15 cellular contexts compared by ENCODE assay signal in the genomic region with DNA sequence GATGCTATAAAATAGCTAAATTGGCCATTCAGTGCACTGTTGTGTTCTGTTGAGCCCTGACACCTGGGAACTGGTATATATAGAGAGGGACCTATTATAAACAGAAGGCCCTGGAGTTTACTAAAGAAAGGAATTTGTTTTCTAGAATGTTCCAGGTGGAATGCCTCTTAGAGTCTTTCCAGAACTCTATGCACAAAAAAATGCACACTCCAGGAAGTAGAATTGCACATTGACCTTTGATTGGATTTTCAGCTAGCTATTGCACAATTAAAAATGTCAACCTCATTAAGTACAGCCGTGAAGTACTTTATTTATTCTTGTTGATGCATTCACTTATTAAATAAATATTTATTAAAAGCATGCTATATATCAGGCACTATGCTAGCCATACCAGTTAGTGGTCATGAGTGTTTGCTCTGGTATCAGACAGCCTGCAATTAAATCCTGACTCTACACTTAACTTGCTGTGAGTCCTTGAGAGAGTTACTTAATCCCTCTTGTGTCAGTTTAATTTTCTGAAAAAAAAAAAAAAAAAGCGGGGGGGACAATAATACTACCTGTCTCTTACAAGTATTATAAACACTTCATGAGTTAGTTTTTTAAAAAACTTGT. TPM values are rescaled to one million over a fixed set of nuclear protein-coding genes. Genes with fewer than 3 reads are reported as not detected.
DNase-seq lines count a peak whose midpoint lies in the region; ATAC-seq and TF ChIP-seq lines count a peak whose summit lies in the region.
"Had no signal": no experiment of that assay in that cellular context is flagged by ENCODE, and none has a peak within 500 bp of the region (broad histone marks: within the 10 kb centered on the region; RNA-seq: fewer than 3 reads in every experiment).

No MANE protein-coding gene starts in this region.

- no peak overlapping the region for H3K4ac ChIP-seq in IMR-90 (ENCODE audit: low read depth, low read length)

- H3K4me3 ChIP-seq in IMR-90 (ENCODE audit: insufficient read depth, low read depth, low read length) (no peak overlapping the region), esophagus muscularis mucosa (no peak overlapping the region)
- H3K4me3 ChIP-seq: K562 had no signal

- TF ChIP-seq CTCF in IMR-90 (conservative IDR thresholded peaks at IDR 0.05; ENCODE audit: low read depth, low read length) = no peak
- no peak for TF ChIP-seq CTCF in esophagus muscularis mucosa (IDR thresholded peaks at IDR 0.05)

- WGBS in IMR-90 (ENCODE audit: extremely low coverage in 2 of 2, insufficient read length in 1 of 2), 2 experiments = no CpG with 5 or more reads among the region's 2 CpGs
- 65% methylated on average over 2 of the region's 2 CpGs for WGBS in esophagus muscularis mucosa

- no peak for TF ChIP-seq EP300 in esophagus muscularis mucosa (IDR thresholded peaks at IDR 0.05)

- no peak overlapping the region for H3K9ac ChIP-seq in IMR-90 (ENCODE audit: low read depth, low read length)

- peaks cover 9% of the 10 kb centered on the region for H3K4me1 Mint-ChIP-seq in activated naive CD8-positive, alpha-beta T cell treated with anti-CD3 and anti-CD28 coated beads for 36 hours

- no peaks in the 10 kb centered on the region for H3K9me3 ChIP-seq in IMR-90 (ENCODE audit: control insufficient read depth, insufficient read depth, low read length)
- no peaks in the 10 kb centered on the region for H3K9me3 ChIP-seq in esophagus muscularis mucosa

- H3K9me3 Mint-ChIP-seq in activated naive CD8-positive, alpha-beta T cell treated with anti-CD3 and anti-CD28 coated beads for 36 hours = peaks cover 6% of the 10 kb centered on the region
- H3K9me3 Mint-ChIP-seq: T-helper 1 cell treated with Interleukin-12 subunit alpha and Interleukin-12 subunit beta and Interleukin-4 antibody, amounts not matched to agents 30 μg/mL and 1 μg/mL, for 36 hours had no signal

- BruUV-seq in IMR-90 (replicated peaks; lab: Mats Ljungman, UMichigan) = no TSS peak

- no peak overlapping the region for H3K23ac ChIP-seq in IMR-90 (ENCODE audit: low read depth, low read length)

- no peaks in the 10 kb centered on the region for H3K36me3 ChIP-seq in IMR-90 (ENCODE audit: control insufficient read depth, insufficient read depth, low read length)
- no peaks in the 10 kb centered on the region for H3K36me3 ChIP-seq in esophagus muscularis mucosa

- POLR2A ChIA-PET in IMR-90 (lab: Charles Lee; ENCODE audit: unreplicated experiment) = no interaction called here

- H3K27me3 Mint-ChIP-seq in activated naive CD8-positive, alpha-beta T cell treated with anti-CD3 and anti-CD28 coated beads for 36 hours = no peaks in the 10 kb centered on the region
- H3K27me3 Mint-ChIP-seq: CD4-positive, CD25-positive, alpha-beta regulatory T cell had no signal

- DNase-seq in IMR-90 (no peak), NCI-H2029 treated with DMSO at 0.1 percent for 48 hours (lab: John Stamatoyannopoulos, UW) (peak; percentile 25), left colon (no peak), renal cortical epithelial cell (ENCODE audit: low read depth) (peak; percentile 40), esophagus muscularis mucosa (ENCODE audit: extremely low spot score) (no peak), Right ventricle myocardium superior (no peak)
- no peak for DNase-seq in activated naive CD8-positive, alpha-beta T cell treated with anti-CD3 and anti-CD28 coated beads for 36 hours
- DNase-seq: CD4-positive, CD25-positive, alpha-beta regulatory T cell; GOT3; MV-4-11; NCI-H2107; NCI-H446 treated with DMSO at 0.1 percent for 48 hours; SIG-M5 had no signal

- no peak overlapping the region for H2AFZ ChIP-seq in IMR-90 (replicated peaks; ENCODE audit: low read length, poor library complexity)

- TF ChIP-seq RAD21 in IMR-90 (IDR thresholded peaks at IDR 0.05; ENCODE audit: low read length) = no peak

- no peak overlapping the region for H3K4me2 ChIP-seq in IMR-90 (ENCODE audit: low read depth, low read length)

- CTCF ChIA-PET in IMR-90 (lab: Yijun Ruan, JAX) = no interaction called here

- no peaks in the 10 kb centered on the region for H4K20me1 ChIP-seq in IMR-90 (ENCODE audit: insufficient read depth, low read length)

- H2BK20ac ChIP-seq in IMR-90 (ENCODE audit: low read depth, low read length) = no peak overlapping the region

- ATAC-seq in IMR-90 (ENCODE audit: low read depth) (no peak), left colon (peak; percentile 81), Right ventricle myocardium superior (ENCODE audit: poor library complexity) (no peak)
- ATAC-seq: K562 had no signal

- no peak overlapping the region for H2BK15ac ChIP-seq in IMR-90 (ENCODE audit: low read depth, low read length)

- H3K56ac ChIP-seq in IMR-90 (ENCODE audit: extremely low read depth, insufficient read depth, low read length) = no peak overlapping the region

- no peak overlapping the region for H2BK5ac ChIP-seq in IMR-90 (ENCODE audit: low read depth, low read length, poor library complexity, severe bottlenecking)

- dilution Hi-C loops in IMR-90 (cut with HindIII; ENCODE audit: low sequenced_read_pairs, unreplicated experiment) = no loop called here

- H2BK120ac ChIP-seq in IMR-90 (ENCODE audit: low read depth, low read length) = no peak overlapping the region

- TF ChIP-seq POLR2A in IMR-90 (IDR thresholded peaks at IDR 0.05; ENCODE audit: low read depth, low read length) = no peak
- no peak for TF ChIP-seq POLR2A in esophagus muscularis mucosa (IDR thresholded peaks at IDR 0.05; ENCODE audit: low read depth)

- H3K4me1 ChIP-seq in IMR-90 (ENCODE audit: control insufficient read depth, insufficient read depth, low read length) = peaks cover 7% of the 10 kb centered on the region; the same call in 1 of the 2 replicates
- peaks cover 0 to 16% (median 7%) of the 10 kb centered on the region in 4 donors for H3K4me1 ChIP-seq in esophagus muscularis mucosa

- in situ Hi-C loops in IMR-90 (cut with MboI; ENCODE audit: low sequenced_read_pairs) = no loop called here

- no peak overlapping the region for H4K8ac ChIP-seq in IMR-90 (ENCODE audit: low read depth in 2 of 2, low read length in 2 of 2)

- no peaks in the 10 kb centered on the region for H3K9me1 ChIP-seq in IMR-90 (ENCODE audit: insufficient read depth, low read length)

- intact Hi-C loops in IMR-90 (cut with micrococcal nuclease) = no loop called here
- intact Hi-C loops in left colon (cut with DNase I, micrococcal nuclease) = no loop called here
- intact Hi-C loops in esophagus muscularis mucosa (cut with DNase I) = no loop called here
- intact Hi-C loops in Right ventricle myocardium superior (cut with DNase I) = no loop called here

- no peak overlapping the region for H4K91ac ChIP-seq in IMR-90 (ENCODE audit: insufficient read depth, low read depth, low read length)

- H3K36me3 Mint-ChIP-seq in activated naive CD8-positive, alpha-beta T cell treated with anti-CD3 and anti-CD28 coated beads for 36 hours = no peaks in the 10 kb centered on the region
- H3K36me3 Mint-ChIP-seq: CD4-positive, CD25-positive, alpha-beta regulatory T cell had no signal

- H2AK9ac ChIP-seq in IMR-90 (replicated peaks; ENCODE audit: low read depth, low read length, poor library complexity) = no peak overlapping the region

- no peak overlapping the region for H2AK5ac ChIP-seq in IMR-90 (ENCODE audit: low read depth, low read length)

- H3K27ac Mint-ChIP-seq in activated naive CD8-positive, alpha-beta T cell treated with anti-CD3 and anti-CD28 coated beads for 36 hours = no peak overlapping the region
- H3K27ac Mint-ChIP-seq: T-helper 1 cell treated with Interleukin-12 subunit alpha and Interleukin-12 subunit beta and Interleukin-4 antibody, amounts not matched to agents 30 μg/mL and 1 μg/mL, for 36 hours had no signal

- no peak overlapping the region for H3K14ac ChIP-seq in IMR-90 (replicated peaks; ENCODE audit: low read depth, low read length)

- H3K4me3 Mint-ChIP-seq in activated naive CD8-positive, alpha-beta T cell treated with anti-CD3 and anti-CD28 coated beads for 36 hours = no peak overlapping the region
- H3K4me3 Mint-ChIP-seq: CD4-positive, CD25-positive, alpha-beta regulatory T cell; T-helper 1 cell treated with Interleukin-12 subunit alpha and Interleukin-12 subunit beta and Interleukin-4 antibody, amounts not matched to agents 30 μg/mL and 1 μg/mL, for 36 hours had no signal

- H3K27ac ChIP-seq in IMR-90 (ENCODE audit: insufficient read depth, low read length) (no peak overlapping the region), esophagus muscularis mucosa (replicated peaks in 1 of 4) (no peak overlapping the region)

- peak overlapping the region; percentile 47; the same call in 1 of the 2 replicates for H3K18ac ChIP-seq in IMR-90 (ENCODE audit: low read depth, low read length)

- H3K27me3 ChIP-seq in IMR-90 (ENCODE audit: control insufficient read depth, insufficient read depth, low read length) (no peaks in the 10 kb centered on the region), esophagus muscularis mucosa (no peaks in the 10 kb centered on the region)

- H3K79me1 ChIP-seq in IMR-90 (ENCODE audit: low read depth in 1 of 2, low read length in 2 of 2) = no peaks in the 10 kb centered on the region

- no peak overlapping the region for H4K5ac ChIP-seq in IMR-90 (ENCODE audit: low read depth, low read length)

TF ChIP-seq in IMR-90, 13 proteins besides CTCF, POLR2A, EP300 and RAD21:
- TF ChIP-seq CEBPB (IDR thresholded peaks at IDR 0.05; ENCODE audit: low read depth, low read length) (peak; percentile 50), MAZ (IDR thresholded peaks at IDR 0.05; ENCODE audit: borderline replicate concordance, low read depth, low read length) (no peak)

RNA-seq across cellular contexts. Expression of a gene that starts 40.8 kb away (rescaled TPM):
- 53.9 and 62.8 TPM in 2 replicates for total RNA-seq in IMR-90 (2012; rRNA removed)
- polyA plus RNA-seq in IMR-90 (2012; rRNA removed) = 278 and 310 TPM in 2 replicates
- polyA plus RNA-seq in IMR-90 (2012; cell fraction: cytosol; rRNA removed) = 48.8 and 115 TPM in 2 replicates
- 31.2 and 86.3 TPM in 2 replicates for polyA plus RNA-seq in IMR-90 (2012; cell fraction: nucleus; rRNA removed; ENCODE audit: low replicate concordance)
- 100 to 1,000 TPM; 151 to 180 TPM for total RNA-seq in left colon
- total RNA-seq in renal cortical epithelial cell = 42.5 and 51.9 TPM in 2 replicates
- total RNA-seq in esophagus muscularis mucosa = 100 to 1,000 TPM; 142 to 333 (median 256) TPM
- total RNA-seq in Right ventricle myocardium superior = 570 TPM
- total RNA-seq in activated naive CD8-positive, alpha-beta T cell treated with anti-CD3 and anti-CD28 coated beads for 36 hours = 100 to 1,000 TPM; 120 to 124 TPM

RNA-seq across cellular contexts. Expression of a gene that starts 45.1 kb away (rescaled TPM):
- not detected in 2 replicates for total RNA-seq in IMR-90 (2012; rRNA removed)
- polyA plus RNA-seq in IMR-90 (2012; rRNA removed) = 0.14 and 0.19 TPM in 2 replicates
- polyA plus RNA-seq in IMR-90 (2012; cell fraction: cytosol; rRNA removed) = not detected in 2 replicates
- 0.30 and 1.4 TPM in 2 replicates for polyA plus RNA-seq in IMR-90 (2012; cell fraction: nucleus; rRNA removed; ENCODE audit: low replicate concordance)
- 10 to 100 TPM; 40.5 to 62.9 TPM for total RNA-seq in left colon
- 27.3 and 91.5 TPM in 2 replicates for total RNA-seq in renal cortical epithelial cell
- total RNA-seq in esophagus muscularis mucosa = under 1 TPM in 1 of 4 donors, not detected in 3; 0.69 TPM
- not detected for total RNA-seq in Right ventricle myocardium superior
- total RNA-seq in activated naive CD8-positive, alpha-beta T cell treated with anti-CD3 and anti-CD28 coated beads for 36 hours = under 1 TPM; 0.20 to 0.35 TPM

Comparison
In these comparisons a context has a peak if more than half of its experiments do, and no peak if none do; other contexts are left out.
1. DNase-seq: peak in NCI-H2029 treated with DMSO at 0.1 percent for 48 hours (single experiment) and renal cortical epithelial cell (single experiment); none in IMR-90 (single experiment), left colon (0 of 2), esophagus muscularis mucosa (single experiment), Right ventricle myocardium superior (single experiment) and activated naive CD8-positive, alpha-beta T cell treated with anti-CD3 and anti-CD28 coated beads for 36 hours (single experiment).
2. RNA of a gene that starts 45.1 kb away (total RNA-seq): 27.3 to 91.5 TPM in renal cortical epithelial cell and 40.5 to 62.9 TPM in left colon; 0.20 to 0.35 TPM in activated naive CD8-positive, alpha-beta T cell treated with anti-CD3 and anti-CD28 coated beads for 36 hours, not detected in IMR-90, 0.69 TPM in esophagus muscularis mucosa and not detected in Right ventricle myocardium superior (single experiment); every median in the first group is over 10 times any median in the second.